In the genomic region with DNA sequence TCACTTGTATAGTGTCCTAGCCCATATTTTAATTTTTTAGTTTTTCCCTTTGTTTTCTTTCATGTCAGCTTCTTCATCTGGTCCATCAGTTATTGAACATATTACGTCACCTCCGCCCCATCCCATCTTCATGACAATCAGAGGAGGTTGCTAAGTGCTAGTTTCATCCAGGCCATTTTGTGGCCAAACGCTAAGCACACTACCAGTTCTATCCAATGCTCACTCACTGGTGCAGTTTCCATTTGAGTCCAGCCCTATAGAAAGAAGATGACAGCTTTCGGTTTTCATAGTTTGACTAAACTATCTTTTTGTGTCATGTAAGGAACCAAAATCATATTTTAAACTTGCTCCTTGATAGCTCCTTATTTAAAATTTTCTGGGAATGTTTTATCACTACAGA, we compare ENCODE assay signal across 11 cellular contexts.
DNase-seq lines count a peak whose midpoint lies in the region; ATAC-seq and TF ChIP-seq lines count a peak whose summit lies in the region.
"Had no signal": no experiment of that assay in that cellular context is flagged by ENCODE, and none has a peak within 500 bp of the region (broad histone marks: within the 10 kb centered on the region; RNA-seq: fewer than 3 reads in every experiment).

No MANE protein-coding gene starts in this region.

- no peak overlapping the region for H4K12ac ChIP-seq in trophoblast cell (ENCODE audit: low read depth, low read length)

- H4K91ac ChIP-seq in trophoblast cell (ENCODE audit: low read depth, low read length) = no peak overlapping the region

- H3K27me3 ChIP-seq in trophoblast cell (ENCODE audit: insufficient read depth, low read length) (no peaks in the 10 kb centered on the region), H7 (ENCODE audit: control insufficient read depth, insufficient read depth, low read length) (no peaks in the 10 kb centered on the region)
- H3K27me3 ChIP-seq: BE2C, stomach had no signal

- H3K4ac ChIP-seq in trophoblast cell (ENCODE audit: low read depth, low read length) = no peak overlapping the region

- no peak overlapping the region for H3K4me3 ChIP-seq in trophoblast cell (ENCODE audit: low read depth, low read length)
- H3K4me3 ChIP-seq in H7 (ENCODE audit: insufficient read depth, low read depth, low read length) = no peak overlapping the region
- H3K4me3 ChIP-seq: stomach had no signal

- no peak overlapping the region for H3K18ac ChIP-seq in trophoblast cell (ENCODE audit: low read length)

- H3K79me2 ChIP-seq in trophoblast cell (ENCODE audit: control insufficient read depth, insufficient read depth, low read length, poor library complexity) = no peaks in the 10 kb centered on the region

- H2AFZ ChIP-seq in trophoblast cell (ENCODE audit: insufficient read depth, low read length, poor library complexity) = no peak overlapping the region

- H2BK120ac ChIP-seq in trophoblast cell (ENCODE audit: insufficient read depth, low read length, poor library complexity) = no peak overlapping the region

- no peak overlapping the region for H3K14ac ChIP-seq in trophoblast cell (ENCODE audit: low read length)

- no peak overlapping the region for H4K8ac ChIP-seq in trophoblast cell (ENCODE audit: low read depth, low read length)

- in situ Hi-C loops in ACHN (cut with HindIII; ENCODE audit: low pct_ligation_motif_present, low pct_unique_long_range_greater_than_20kb, low sequenced_read_pairs) = no loop called here

- peaks cover 0 to 1% of the 10 kb centered on the region in 2 experiments for H3K4me1 ChIP-seq in trophoblast cell (ENCODE audit: control insufficient read depth in 1 of 2, insufficient read depth in 2 of 2, low read length in 2 of 2)
- H3K4me1 ChIP-seq: BE2C, stomach had no signal

- no peak overlapping the region for H2BK5ac ChIP-seq in trophoblast cell (ENCODE audit: low read depth, low read length, poor library complexity)

- no peak overlapping the region for H3K27ac ChIP-seq in trophoblast cell (ENCODE audit: low read depth, low read length)
- H3K27ac ChIP-seq: stomach had no signal

- H3K4me2 ChIP-seq in trophoblast cell (ENCODE audit: low read length) = no peak overlapping the region

- H3K36me3 ChIP-seq in trophoblast cell (ENCODE audit: control insufficient read depth in 1 of 2, insufficient read depth in 2 of 2, low read length in 2 of 2) (no peaks in the 10 kb centered on the region), H7 (replicated peaks; ENCODE audit: control insufficient read depth, insufficient read depth, low read length) (no peaks in the 10 kb centered on the region)
- H3K36me3 ChIP-seq: BE2C, stomach had no signal

- peak; percentile 33 for DNase-seq in GM10266 (ENCODE audit: extremely low spot score)
- no peak for DNase-seq in sciatic nerve (ENCODE audit: low spot score)
- no peak for DNase-seq in ACHN
- no peak for DNase-seq in trophoblast cell
- DNase-seq in H7 = no peak
- DNase-seq: BE2C, NCI-H1105, stomach had no signal

- no peak overlapping the region for H2BK12ac ChIP-seq in trophoblast cell (ENCODE audit: low read length)

- intact Hi-C loops in sciatic nerve (cut with DNase I) = no loop called here

- no peak overlapping the region for H3K9ac ChIP-seq in trophoblast cell (ENCODE audit: low read length)

- no peak for TF ChIP-seq CTCF in GM10266 (IDR thresholded peaks at IDR 0.05; ENCODE audit: control insufficient read depth, insufficient read depth, low read depth, missing control alignments)

- ATAC-seq in GM18907 (IDR thresholded peaks at IDR 0.05; ENCODE audit: unreplicated experiment) = peak; percentile 98
- ATAC-seq in GM21717 (IDR thresholded peaks at IDR 0.05; ENCODE audit: unreplicated experiment) = peak; percentile 100
- peak; percentile 93 for ATAC-seq in HG03135 (IDR thresholded peaks at IDR 0.05; ENCODE audit: unreplicated experiment)
- ATAC-seq in sciatic nerve = no peak

- H3K79me1 ChIP-seq in trophoblast cell (ENCODE audit: low read length) = no peaks in the 10 kb centered on the region

- H3K9me3 ChIP-seq in trophoblast cell (ENCODE audit: insufficient read depth, low read depth, low read length) = no peaks in the 10 kb centered on the region
- H3K9me3 ChIP-seq: BE2C, stomach had no signal

- WGBS in trophoblast cell (ENCODE audit: extremely low coverage, insufficient coverage, insufficient read length) = no CpG with 5 or more reads among the region's 4 CpGs

- no peak overlapping the region for H2AK5ac ChIP-seq in trophoblast cell (ENCODE audit: low read length)

- H3K23ac ChIP-seq in trophoblast cell (ENCODE audit: low read length) = no peak overlapping the region
